26 cellular contexts compared by ENCODE assay signal in genomic region chr12:125076103-125076502, GRCh38.
"Had no signal": no experiment of that assay in that cellular context is flagged by ENCODE, and none has a peak within 500 bp of the region (broad histone marks: within the 10 kb centered on the region; RNA-seq: fewer than 3 reads in every experiment).

No MANE protein-coding gene starts in this region.

- H3K27ac Mint-ChIP-seq: naive B cell; natural killer cell; nephron progenitor cell; neural progenitor cell; progenitor cell of endocrine pancreas; stimulated activated effector memory CD8-positive, alpha-beta T cell treated with anti-CD3 and anti-CD28 coated beads, Interleukin-12 subunit alpha, Interleukin-12 subunit beta, amount 100 ng/mL, for 72 hours; stimulated activated naive CD8-positive, alpha-beta T cell treated with anti-CD3 and anti-CD28 coated beads, Interleukin-15, amount 100 ng/mL, for 72 hours had no signal

- ATAC-seq: left cardiac atrium; left lung; lower lobe of right lung; natural killer cell; right lobe of liver; stimulated activated effector memory CD8-positive, alpha-beta T cell treated with anti-CD3 and anti-CD28 coated beads, Interleukin-12 subunit alpha, Interleukin-12 subunit beta, amount 100 ng/mL, for 72 hours; stimulated activated naive CD8-positive, alpha-beta T cell treated with anti-CD3 and anti-CD28 coated beads, Interleukin-15, amount 100 ng/mL, for 72 hours had no signal

- DNase-seq: head of caudate nucleus; hippocampal formation; kidney glomerular epithelial cell; left cardiac atrium; left lung; lower lobe of right lung; mammary epithelial cell; mesenchymal stem cell; naive B cell; natural killer cell; nephron progenitor cell; occipital lobe; ovary; right lobe of liver; stimulated activated CD4-positive, alpha-beta T cell treated with anti-CD3 and anti-CD28 coated beads, Interleukin-4, amount 100 ng/mL, for 24 hours; stimulated activated naive CD4-positive, alpha-beta T cell; stimulated activated naive CD8-positive, alpha-beta T cell treated with anti-CD3 and anti-CD28 coated beads, Interleukin-15, amount 100 ng/mL, for 72 hours; testis; thyroid gland; transverse colon; upper lobe of left lung had no signal

- H3K27ac ChIP-seq: left lung, lower lobe of right lung, neural progenitor cell, neutrophil, ovary, right atrium auricular region, right lobe of liver, testis, thyroid gland, transverse colon, upper lobe of left lung had no signal

- H3K27me3 Mint-ChIP-seq: naive B cell; progenitor cell of endocrine pancreas; stimulated activated naive CD8-positive, alpha-beta T cell treated with anti-CD3 and anti-CD28 coated beads, Interleukin-15, amount 100 ng/mL, for 72 hours had no signal

- H3K4me1 Mint-ChIP-seq: natural killer cell; neural progenitor cell; stimulated activated effector memory CD8-positive, alpha-beta T cell treated with anti-CD3 and anti-CD28 coated beads, Interleukin-12 subunit alpha, Interleukin-12 subunit beta, amount 100 ng/mL, for 72 hours; stimulated activated naive CD8-positive, alpha-beta T cell treated with anti-CD3 and anti-CD28 coated beads, Interleukin-15, amount 100 ng/mL, for 72 hours had no signal

- H3K4me1 ChIP-seq: left lung, lower lobe of right lung, neural progenitor cell, right atrium auricular region, right lobe of liver, testis, thyroid gland, transverse colon, upper lobe of left lung had no signal

- H3K27me3 ChIP-seq: left lung, neural progenitor cell, neutrophil, ovary, right atrium auricular region, right lobe of liver, testis, thyroid gland, transverse colon, upper lobe of left lung had no signal

- H3K4me3 Mint-ChIP-seq: naive B cell; natural killer cell; nephron progenitor cell; neural progenitor cell; stimulated activated effector memory CD8-positive, alpha-beta T cell treated with anti-CD3 and anti-CD28 coated beads, Interleukin-12 subunit alpha, Interleukin-12 subunit beta, amount 100 ng/mL, for 72 hours; stimulated activated naive CD8-positive, alpha-beta T cell treated with anti-CD3 and anti-CD28 coated beads, Interleukin-15, amount 100 ng/mL, for 72 hours had no signal

- H3K4me3 ChIP-seq: left lung, lower lobe of right lung, neural progenitor cell, ovary, right atrium auricular region, right lobe of liver, testis, thyroid gland, transverse colon, upper lobe of left lung had no signal

- H3K36me3 ChIP-seq: neural progenitor cell, ovary had no signal

- H3K9me3 ChIP-seq: left lung, lower lobe of right lung, neutrophil, ovary, right atrium auricular region, right lobe of liver, testis, thyroid gland, transverse colon, upper lobe of left lung had no signal
